Comparison of ENCODE assay signal across 2 cellular contexts in genomic region chr1:228853191-228853590, GRCh38.
TF ChIP-seq lines count a peak whose summit lies in the region.

No MANE protein-coding gene starts in this region.

TF ChIP-seq in A549, 52 proteins besides CTCF, POLR2A, EP300 and RAD21 (continued from another document):
- TF ChIP-seq HOXB13 (CRISPR knock-in tag; IDR thresholded peaks at IDR 0.05; ENCODE audit: low read depth), result no peak
- TF ChIP-seq, protein P1, sequence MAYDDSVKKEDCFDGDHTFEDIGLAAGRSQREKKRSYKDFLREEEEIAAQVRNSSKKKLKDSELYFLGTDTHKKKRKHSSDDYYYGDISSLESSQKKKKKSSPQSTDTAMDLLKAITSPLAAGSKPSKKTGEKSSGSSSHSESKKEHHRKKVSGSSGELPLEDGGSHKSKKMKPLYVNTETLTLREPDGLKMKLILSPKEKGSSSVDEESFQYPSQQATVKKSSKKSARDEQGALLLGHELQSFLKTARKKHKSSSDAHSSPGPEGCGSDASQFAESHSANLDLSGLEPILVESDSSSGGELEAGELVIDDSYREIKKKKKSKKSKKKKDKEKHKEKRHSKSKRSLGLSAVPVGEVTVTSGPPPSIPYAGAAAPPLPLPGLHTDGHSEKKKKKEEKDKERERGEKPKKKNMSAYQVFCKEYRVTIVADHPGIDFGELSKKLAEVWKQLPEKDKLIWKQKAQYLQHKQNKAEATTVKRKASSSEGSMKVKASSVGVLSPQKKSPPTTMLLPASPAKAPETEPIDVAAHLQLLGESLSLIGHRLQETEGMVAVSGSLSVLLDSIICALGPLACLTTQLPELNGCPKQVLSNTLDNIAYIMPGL (CRISPR knock-in tag; IDR thresholded peaks at IDR 0.05; ENCODE audit: borderline replicate concordance), result no peak
- TF ChIP-seq KDM1A (IDR thresholded peaks at IDR 0.05; ENCODE audit: low read depth), result no peak
- TF ChIP-seq SMC3 (IDR thresholded peaks at IDR 0.05), result no peak
- TF ChIP-seq FOXS1 (CRISPR knock-in tag; IDR thresholded peaks at IDR 0.05), result no peak

TF ChIP-seq in H1, 55 proteins besides CTCF, POLR2A, EP300 and RAD21 (continued from another document):
- TF ChIP-seq, protein P2, sequence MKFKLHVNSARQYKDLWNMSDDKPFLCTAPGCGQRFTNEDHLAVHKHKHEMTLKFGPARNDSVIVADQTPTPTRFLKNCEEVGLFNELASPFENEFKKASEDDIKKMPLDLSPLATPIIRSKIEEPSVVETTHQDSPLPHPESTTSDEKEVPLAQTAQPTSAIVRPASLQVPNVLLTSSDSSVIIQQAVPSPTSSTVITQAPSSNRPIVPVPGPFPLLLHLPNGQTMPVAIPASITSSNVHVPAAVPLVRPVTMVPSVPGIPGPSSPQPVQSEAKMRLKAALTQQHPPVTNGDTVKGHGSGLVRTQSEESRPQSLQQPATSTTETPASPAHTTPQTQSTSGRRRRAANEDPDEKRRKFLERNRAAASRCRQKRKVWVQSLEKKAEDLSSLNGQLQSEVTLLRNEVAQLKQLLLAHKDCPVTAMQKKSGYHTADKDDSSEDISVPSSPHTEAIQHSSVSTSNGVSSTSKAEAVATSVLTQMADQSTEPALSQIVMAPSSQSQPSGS (IDR thresholded peaks at IDR 0.05; ENCODE audit: low read length), result no peak
- TF ChIP-seq SIN3A (conservative IDR thresholded peaks at IDR 0.05 in 1 of 2, IDR thresholded peaks at IDR 0.05 in 1 of 2; ENCODE audit: low read depth in 1 of 2, low read length in 2 of 2) (no peak), ASH2L (IDR thresholded peaks at IDR 0.05; ENCODE audit: low read length) (no peak), SP2 (IDR thresholded peaks at IDR 0.05; ENCODE audit: low read length) (no peak), GTF2F1 (IDR thresholded peaks at IDR 0.05; ENCODE audit: borderline replicate concordance, low read depth, low read length) (no peak), TCF12 (IDR thresholded peaks at IDR 0.05; ENCODE audit: low read depth, low read length) (no peak), POU5F1 (IDR thresholded peaks at IDR 0.05; ENCODE audit: low read depth, low read length) (no peak)
